ENCODE assay signal across 8 cellular contexts in genomic region chr1:205061665-205062069, GRCh38. TPM values are rescaled to one million over a fixed set of nuclear protein-coding genes. Genes with fewer than 3 reads are reported as not detected.
DNase-seq lines count a peak whose midpoint lies in the region; ATAC-seq lines count a peak whose summit lies in the region.

No MANE protein-coding gene starts in this region.

- no peak overlapping the region for H3K9ac ChIP-seq in GM23248

- H3K27me3 ChIP-seq in GM23248 (replicated peaks; ENCODE audit: insufficient read depth), result no peaks in the 10 kb centered on the region

- in situ Hi-C loops in ACHN (cut with HindIII; ENCODE audit: low pct_ligation_motif_present, low pct_unique_long_range_greater_than_20kb, low sequenced_read_pairs), result no loop called here
- in situ Hi-C loops in GM23248 (cut with MboI), result no loop called here

- no peak overlapping the region for H3K4me3 ChIP-seq in GM23248

- no peak for ATAC-seq in HG03460 (IDR thresholded peaks at IDR 0.05; ENCODE audit: unreplicated experiment)

- H3K4me1 ChIP-seq in GM23248 (ENCODE audit: insufficient read depth), result no peaks in the 10 kb centered on the region

- H3K9me2 ChIP-seq in GM23248 (ENCODE audit: insufficient read depth), result no peaks in the 10 kb centered on the region

- no peak overlapping the region for H3K4me2 ChIP-seq in GM23248 (ENCODE audit: unreplicated experiment)

- DNase-seq in ACHN (peak; percentile 77), GM23248 (peak; percentile 75), NCI-H2227 treated with DMSO at 0.1 percent for 48 hours (lab: John Stamatoyannopoulos, UW) (peak; percentile 65), cerebellar nuclear complex (lab: John Stamatoyannopoulos, UW) (peak; percentile 77 to 90), kidney tubule cell (ENCODE audit: low spot score) (peak; percentile 76)
- DNase-seq in activated CD4-positive, alpha-beta T cell treated with anti-CD3 and anti-CD28 coated beads for 24 hours (ENCODE audit: low read depth in 2 of 2), result peak; percentile 57 to 71
- peak; percentile 66 to 75 for DNase-seq in stimulated activated CD4-positive, alpha-beta T cell treated with anti-CD3 and anti-CD28 coated beads, Interleukin-2, amount 100 ng/mL, for 48 hours

- no peak overlapping the region for H3K27ac ChIP-seq in GM23248

- H3K36me3 ChIP-seq in GM23248 (ENCODE audit: low read depth), result no peaks in the 10 kb centered on the region

- no peaks in the 10 kb centered on the region for H3F3A ChIP-seq in GM23248 (ENCODE audit: insufficient read depth)

- no peaks in the 10 kb centered on the region for H3K79me2 ChIP-seq in GM23248 (ENCODE audit: insufficient read depth)

- no peaks in the 10 kb centered on the region for H4K20me1 ChIP-seq in GM23248 (ENCODE audit: insufficient read depth)

- H2AFZ ChIP-seq in GM23248, result no peak overlapping the region

- no peaks in the 10 kb centered on the region for H3K9me3 ChIP-seq in GM23248 (ENCODE audit: low read depth)

- 31 to 32% methylated on average over 12 to 13 of the region's 13 CpGs for WGBS in GM23248 (ENCODE audit: low coverage in 1 of 2, low lambda C conversion rate in 2 of 2, missing lambda C conversion rate in 2 of 2), 2 experiments

RNA-seq across cellular contexts. Expression of gene CNTN2, which starts 18.7 kb away (rescaled TPM):
- not detected in 2 replicates for total RNA-seq in GM23248 (2014; rRNA removed; shearing (Covaris generic))
- not detected in 2 replicates for polyA plus RNA-seq in GM23248 (2016; fragmentation: Nextera tagmentation; extraction: Ambion mirVana)

RNA-seq across cellular contexts. Expression of gene TMEM81, which starts 22.6 kb away (rescaled TPM):
- total RNA-seq in GM23248 (2014; rRNA removed; shearing (Covaris generic)), result 0.51 and 2.2 TPM in 2 replicates
- polyA plus RNA-seq in GM23248 (2016; fragmentation: Nextera tagmentation; extraction: Ambion mirVana), result 0.75 and 0.95 TPM in 2 replicates
